8 cellular contexts compared by ENCODE assay signal in genomic region chr3:36868614-36869436, GRCh38.
DNase-seq lines count a peak whose midpoint lies in the region; ATAC-seq and TF ChIP-seq lines count a peak whose summit lies in the region.

No MANE protein-coding gene starts in this region.

- H3K36me3 Mint-ChIP-seq in activated CD4-positive, alpha-beta T cell treated with anti-CD3 and anti-CD28 coated beads, Interleukin-2, amount 10 ng/mL, durations not matched to agents 24 days and 14 days (ENCODE audit: low read depth): peaks cover 22% of the 10 kb centered on the region

- intact Hi-C loops in activated CD4-positive, alpha-beta T cell treated with anti-CD3 and anti-CD28 coated beads, Interleukin-2, amount 10 ng/mL, durations not matched to agents 24 days and 14 days (cut with micrococcal nuclease): loop anchor here (1.0 to 2.0 kb wide), 2 partner anchors 90 to 140 kb away; no protein-coding TSS in a partner anchor

- DNase-seq in NCI-H345 treated with DMSO at 0.1 percent for 48 hours (lab: John Stamatoyannopoulos, UW; ENCODE audit: unreplicated experiment): peak; percentile 50
- peak; percentile 83 for DNase-seq in activated CD4-positive, alpha-beta T cell treated with anti-CD3 and anti-CD28 coated beads, Interleukin-2, amount 10 ng/mL, durations not matched to agents 24 days and 14 days
- DNase-seq in ecto neural progenitor cell (ENCODE audit: low spot score): peak; percentile 70
- DNase-seq in medulla oblongata (ENCODE audit: extremely low spot score): peak; percentile 80
- DNase-seq in stimulated activated CD8-positive, alpha-beta memory T cell treated with anti-CD3 and anti-CD28 coated beads, Interleukin-7, amount 100 ng/mL, for 4 hours (ENCODE audit: low read depth in 2 of 2): peak; percentile 14 to 16

- H3K27me3 Mint-ChIP-seq in activated CD4-positive, alpha-beta T cell treated with anti-CD3 and anti-CD28 coated beads, Interleukin-2, amount 10 ng/mL, durations not matched to agents 24 days and 14 days: no peaks in the 10 kb centered on the region

- H3K27ac ChIP-seq in C4-2B: no peak overlapping the region

- peak; percentile 81 for TF ChIP-seq CTCF in C4-2B (conservative IDR thresholded peaks at IDR 0.05)

- H3K27ac Mint-ChIP-seq in activated CD4-positive, alpha-beta T cell treated with anti-CD3 and anti-CD28 coated beads, Interleukin-2, amount 10 ng/mL, durations not matched to agents 24 days and 14 days: no peak overlapping the region

- H3K4me1 Mint-ChIP-seq in activated CD4-positive, alpha-beta T cell treated with anti-CD3 and anti-CD28 coated beads, Interleukin-2, amount 10 ng/mL, durations not matched to agents 24 days and 14 days: peaks cover 10% of the 10 kb centered on the region

- peaks cover 4% of the 10 kb centered on the region for H3K9me3 Mint-ChIP-seq in activated CD4-positive, alpha-beta T cell treated with anti-CD3 and anti-CD28 coated beads, Interleukin-2, amount 10 ng/mL, durations not matched to agents 24 days and 14 days

- ATAC-seq in GM18907 (IDR thresholded peaks at IDR 0.05; ENCODE audit: unreplicated experiment) (peak; percentile 92), HG03103 (IDR thresholded peaks at IDR 0.05; ENCODE audit: low read depth, unreplicated experiment) (peak; percentile 91)

- no peak overlapping the region for H3K4me3 Mint-ChIP-seq in activated CD4-positive, alpha-beta T cell treated with anti-CD3 and anti-CD28 coated beads, Interleukin-2, amount 10 ng/mL, durations not matched to agents 24 days and 14 days

Comparison
In these comparisons a context has a peak if more than half of its experiments do, and no peak if none do; other contexts are left out.
1. DNase-seq: peak in every context shown above with its lines; median percentile 83 in activated CD4-positive, alpha-beta T cell treated with anti-CD3 and anti-CD28 coated beads, Interleukin-2, amount 10 ng/mL, durations not matched to agents 24 days and 14 days; 80 in medulla oblongata; 70 in ecto neural progenitor cell; 50 in NCI-H345 treated with DMSO at 0.1 percent for 48 hours; 15 in stimulated activated CD8-positive, alpha-beta memory T cell treated with anti-CD3 and anti-CD28 coated beads, Interleukin-7, amount 100 ng/mL, for 4 hours.